8 cellular contexts compared by ENCODE assay signal in genomic region chr10:99430116-99430450, GRCh38. TPM values are rescaled to one million over a fixed set of nuclear protein-coding genes. Genes with fewer than 3 reads are reported as not detected.
A peak's percentile ranks its signal among the peaks of the same experiment; 100 is the strongest.
DNase-seq lines count a peak whose midpoint lies in the region; ATAC-seq and TF ChIP-seq lines count a peak whose summit lies in the region.

No MANE protein-coding gene starts in this region.

- H3K27ac ChIP-seq in HCT116 (ENCODE audit: low read depth, low read length) (peak overlapping the region; percentile 62), SK-N-MC (peak overlapping the region; percentile 76; the same call in 1 of the 2 replicates), psoas muscle (peak overlapping the region; percentile 85)

- H3K27me3 ChIP-seq in HCT116 (ENCODE audit: insufficient read depth, low read length) (no peaks in the 10 kb centered on the region), psoas muscle (ENCODE audit: insufficient read depth in 3 of 3, low read length in 2 of 3) (no peaks in the 10 kb centered on the region)

- RAD21 ChIA-PET in HCT116 (lab: Charles Lee; ENCODE audit: low non-redundant PET in 1 of 2, low total read pairs in 2 of 2, uncharacterized antibody in 2 of 2, unreplicated experiment in 2 of 2), result no interaction called here

- no peak for TF ChIP-seq POLR2A in HCT116 (IDR thresholded peaks at IDR 0.05; ENCODE audit: borderline replicate concordance, extremely low read depth, insufficient read depth, insufficient read length)

- peak overlapping the region; percentile 83 for H3K9ac ChIP-seq in HCT116 (ENCODE audit: low read length)
- peak overlapping the region; percentile 90 for H3K9ac ChIP-seq in SK-N-MC (ENCODE audit: insufficient read length)

- peaks cover 68% of the 10 kb centered on the region for H3K79me2 ChIP-seq in HCT116 (ENCODE audit: insufficient read depth, low read length)

- TF ChIP-seq CTCF in HCT116 (IDR thresholded peaks at IDR 0.05 in 2 of 3, conservative IDR thresholded peaks at IDR 0.05 in 1 of 3; ENCODE audit: borderline replicate concordance in 1 of 3, insufficient read depth in 1 of 3, low read depth in 2 of 3, low read length in 2 of 3), result no peak
- no peak for TF ChIP-seq CTCF in fibroblast of the aortic adventitia (IDR thresholded peaks at IDR 0.05; ENCODE audit: insufficient read depth, low read length)
- TF ChIP-seq CTCF in psoas muscle (IDR thresholded peaks at IDR 0.05), result no peak

- no peaks in the 10 kb centered on the region for H4K20me1 ChIP-seq in HCT116 (ENCODE audit: insufficient read depth)

- 6 to 10% (median 8%) methylated on average over 10 to 14 of the region's 14 CpGs for WGBS in psoas muscle, 3 donors

- H3K9me3 ChIP-seq in HCT116 (ENCODE audit: control insufficient read depth in 1 of 2, insufficient read depth in 1 of 2, low read depth in 1 of 2, low read length in 2 of 2) (no peaks in the 10 kb centered on the region), SK-N-MC (ENCODE audit: low read depth, low read length) (no peaks in the 10 kb centered on the region), psoas muscle (no peaks in the 10 kb centered on the region)

- DNase-seq in ELR (ENCODE audit: low read depth) (peak; percentile 27), HCT116 (ENCODE audit: low read depth, low spot score) (no peak), SK-N-MC (ENCODE audit: low read depth, low spot score) (no peak), fibroblast of the aortic adventitia (ENCODE audit: low read depth) (no peak), psoas muscle (no peak), SK-N-DZ (ENCODE audit: low spot score) (no peak), NCI-H2171 treated with DMSO at 0.1 percent for 48 hours (lab: John Stamatoyannopoulos, UW) (no peak), HuH-7.5 (ENCODE audit: low spot score) (no peak)

- no peaks in the 10 kb centered on the region for H3K9me2 ChIP-seq in HCT116 (ENCODE audit: insufficient read depth)

- TF ChIP-seq RAD21 in HCT116 (IDR thresholded peaks at IDR 0.05; ENCODE audit: low read depth), result no peak

- CTCF ChIA-PET in HCT116 (lab: Charles Lee), result interaction anchor here (0.9 to 2.6 kb wide), 5 partner anchors 12 to 181 kb away, joined by 3 to 10 read pairs (median 3); no protein-coding TSS in a partner anchor

- H3K36me3 ChIP-seq in HCT116 (ENCODE audit: control insufficient read depth in 1 of 2, insufficient read depth in 2 of 2, low read length in 2 of 2) (peaks cover 2 to 3% of the 10 kb centered on the region in 2 experiments; a peak in 2 of 4 replicates), SK-N-MC (ENCODE audit: insufficient read depth, low read length) (no peaks in the 10 kb centered on the region; the same call in 1 of the 2 replicates), psoas muscle (ENCODE audit: insufficient read depth in 1 of 2, low read depth in 1 of 2) (peaks cover 8 to 18% of the 10 kb centered on the region in 2 donors)

- no peak overlapping the region for H2AFZ ChIP-seq in HCT116 (ENCODE audit: low read depth, low read length, poor library complexity, severe bottlenecking)

- H3K4me2 ChIP-seq in HCT116 (ENCODE audit: low read length), result peak overlapping the region; percentile 83

- POLR2A ChIA-PET in HCT116 (lab: Charles Lee), result interaction anchor here (0.8 to 2.6 kb wide), 27 partner anchors 9 to 616 kb away, joined by 3 to 23 read pairs (median 4); partner anchors contain the start of genes COX15, CUTC, ENTPD7 and SLC25A28

- peaks cover 7 to 22% of the 10 kb centered on the region in 2 experiments; a peak in 3 of 4 replicates for H3K4me1 ChIP-seq in HCT116 (ENCODE audit: control insufficient read depth in 1 of 2, insufficient read depth in 2 of 2, low read length in 2 of 2)
- peaks cover 62% of the 10 kb centered on the region for H3K4me1 ChIP-seq in psoas muscle

- intact Hi-C loops in HCT116 (cut with micrococcal nuclease), result loop anchor here (5.0 kb wide), 1 partner anchor 302 kb away; the partner anchor contains the start of genes COX15 and CUTC
- intact Hi-C loops in psoas muscle (cut with DNase I), result loop anchor here in 1 of 2 donors (5.0 kb wide), 1 partner anchor 38 kb away; no protein-coding TSS in a partner anchor

- BruUV-seq in HCT116 (replicated peaks; lab: Mats Ljungman, UMichigan), result no TSS peak

- H3K4me3 ChIP-seq in HCT116 (replicated peaks in 1 of 2; ENCODE audit: low read depth in 1 of 2, low read length in 2 of 2), result peak overlapping the region; percentile 72 to 84
- peak overlapping the region; percentile 87 for H3K4me3 ChIP-seq in SK-N-MC
- peak overlapping the region; percentile 100 for H3K4me3 ChIP-seq in fibroblast of the aortic adventitia (ENCODE audit: low read depth, low read length)
- H3K4me3 ChIP-seq in psoas muscle, result peak overlapping the region; percentile 94

- ATAC-seq in HCT116, result peak; percentile 18
- peak; percentile 1 to 12 (median 4) for ATAC-seq in psoas muscle

TF ChIP-seq in HCT116, 20 proteins besides CTCF, POLR2A, EP300 and RAD21:
- TF ChIP-seq JUND (IDR thresholded peaks at IDR 0.05), result no peak
- no peak for TF ChIP-seq EGR1 (IDR thresholded peaks at IDR 0.05; ENCODE audit: low read depth)
- no peak for TF ChIP-seq TCF7L2 (IDR thresholded peaks at IDR 0.05; ENCODE audit: borderline replicate concordance, extremely low read depth, insufficient read depth, insufficient read length)
- TF ChIP-seq CEBPB (IDR thresholded peaks at IDR 0.05; ENCODE audit: low read depth), result no peak
- no peak for TF ChIP-seq EZH2phosphoT487 (IDR thresholded peaks at IDR 0.05; ENCODE audit: borderline replicate concordance)
- no peak for TF ChIP-seq CBX3 (IDR thresholded peaks at IDR 0.05; ENCODE audit: low read depth)
- TF ChIP-seq POLR2AphosphoS5 (IDR thresholded peaks at IDR 0.05; ENCODE audit: low read depth, low read length), result no peak
- TF ChIP-seq SP1 (IDR thresholded peaks at IDR 0.05; ENCODE audit: low read depth), result no peak
- TF ChIP-seq SIN3A (IDR thresholded peaks at IDR 0.05; ENCODE audit: low read depth), result no peak
- TF ChIP-seq SRF (IDR thresholded peaks at IDR 0.05; ENCODE audit: low read depth), result no peak
- TF ChIP-seq EZH2 (IDR thresholded peaks at IDR 0.05), result no peak

RNA-seq across cellular contexts. Expression of gene GOT1, which starts 0.3 kb away (rescaled TPM):
- total RNA-seq in HCT116 (2021; ENCODE audit: unreplicated experiment) (135 TPM), fibroblast of the aortic adventitia (ENCODE audit: low replicate concordance) (14.7 and 33.7 TPM in 2 replicates), psoas muscle (100 to 1,000 TPM in 3 of 4 donors, 10 to 100 TPM in 1; 98.9 to 381 (median 223) TPM)
- polyA plus RNA-seq in HCT116 (2012), result 211 and 224 TPM in 2 replicates
- polyA plus RNA-seq in psoas muscle, result 100 to 1,000 TPM in 2 of 3 donors, 10 to 100 TPM in 1; 87.7 to 299 (median 208) TPM
- 44.7 and 55.3 TPM in 2 replicates for polyA plus RNA-seq in SK-N-DZ (2014; cell fraction: cytosol; rRNA removed)
- polyA plus RNA-seq in SK-N-DZ (2014; cell fraction: nucleus; rRNA removed), result 20.5 and 35.0 TPM in 2 replicates
